ENCODE assay signal across 9 cellular contexts in the genomic region with DNA sequence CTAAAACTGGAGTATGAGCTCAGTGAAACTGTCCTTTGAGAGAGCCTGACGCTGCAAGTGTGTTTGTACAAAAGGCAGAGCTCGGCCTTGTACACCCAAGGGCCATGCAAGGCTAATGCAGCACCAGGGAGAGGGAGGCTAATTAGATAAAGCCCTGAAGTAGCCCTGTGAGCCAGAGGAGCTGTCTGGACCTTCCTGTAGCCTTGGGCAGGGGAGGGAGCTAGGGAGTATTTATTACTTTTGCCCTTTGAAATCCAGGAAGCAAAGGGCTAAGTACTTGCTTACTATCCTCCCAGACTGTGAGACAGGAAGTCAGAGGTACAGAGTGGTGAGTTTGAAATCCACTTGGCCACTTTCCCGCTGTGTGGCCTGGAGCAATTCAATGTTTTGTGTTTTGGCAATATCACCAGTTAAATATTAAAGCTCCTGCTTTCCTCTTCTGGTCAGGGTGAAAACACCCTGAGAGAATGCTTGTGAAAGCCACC. TPM values are rescaled to one million over a fixed set of nuclear protein-coding genes. Genes with fewer than 3 reads are reported as not detected.
DNase-seq lines count a peak whose midpoint lies in the region; ATAC-seq and TF ChIP-seq lines count a peak whose summit lies in the region.
"Had no signal": no experiment of that assay in that cellular context is flagged by ENCODE, and none has a peak within 500 bp of the region (broad histone marks: within the 10 kb centered on the region; RNA-seq: fewer than 3 reads in every experiment).

No MANE protein-coding gene starts in this region.

- peak overlapping the region in 2 of 12 donors; percentile 6 to 32 for H3K4me3 ChIP-seq in heart left ventricle
- peak overlapping the region in 1 of 4 donors; percentile 1 for H3K4me3 ChIP-seq in sigmoid colon

- H3K27me3 Mint-ChIP-seq in activated naive CD8-positive, alpha-beta T cell treated with anti-CD3 and anti-CD28 coated beads, Interleukin-2, amount 10 ng/mL, durations not matched to agents 7 days and 5 days = no peaks in the 10 kb centered on the region

- WGBS in heart left ventricle, 4 donors = 0 to 10% (median 3%) methylated on average over 3 of the region's 3 CpGs
- 1 to 25% methylated on average over 3 of the region's 3 CpGs for WGBS in sigmoid colon, 2 donors

- no peaks in the 10 kb centered on the region for H3K9me3 ChIP-seq in heart left ventricle
- no peaks in the 10 kb centered on the region for H3K9me3 ChIP-seq in sigmoid colon

- peaks cover 35% of the 10 kb centered on the region for H3K4me1 Mint-ChIP-seq in activated naive CD8-positive, alpha-beta T cell treated with anti-CD3 and anti-CD28 coated beads, Interleukin-2, amount 10 ng/mL, durations not matched to agents 7 days and 5 days

- ATAC-seq in activated naive CD8-positive, alpha-beta T cell treated with anti-CD3 and anti-CD28 coated beads, Interleukin-2, amount 10 ng/mL, durations not matched to agents 7 days and 5 days (ENCODE audit: low read depth) = peak; percentile 41
- peak; percentile 83 to 87 (median 85) for ATAC-seq in heart left ventricle

- H3K36me3 ChIP-seq in heart left ventricle = no peaks in the 10 kb centered on the region
- no peaks in the 10 kb centered on the region for H3K36me3 ChIP-seq in sigmoid colon

- peak overlapping the region; percentile 90 to 100 (median 96) for H3K27ac ChIP-seq in heart left ventricle
- peak overlapping the region; percentile 87 to 98 (median 96) for H3K27ac ChIP-seq in sigmoid colon

- no peak for TF ChIP-seq EP300 in sigmoid colon (IDR thresholded peaks at IDR 0.05)

- DNase-seq in NOMO-1 (lab: John Stamatoyannopoulos, UW; ENCODE audit: unreplicated experiment in 2 of 2) (peak; percentile 24 to 46), NOMO-1 treated with dmso at 0.1 percent for 144 hours (lab: John Stamatoyannopoulos, UW; ENCODE audit: unreplicated experiment) (no peak), HCEC 1CT (peak; percentile 88), LoVo (ENCODE audit: low spot score) (peak; percentile 88), heart left ventricle (peak in 4 of 5 donors; percentile 54 to 78 (median 68)), sigmoid colon (peak; percentile 90)
- peak; percentile 47 for DNase-seq in activated naive CD8-positive, alpha-beta T cell treated with anti-CD3 and anti-CD28 coated beads, Interleukin-2, amount 10 ng/mL, durations not matched to agents 7 days and 5 days
- DNase-seq in NK-92 treated with Interleukin-12 subunit alpha and Interleukin-12 subunit beta, amount 100 ng/mL, for 24 hours (lab: John Stamatoyannopoulos, UW) = no peak

- peak overlapping the region; percentile 97 for H3K27ac Mint-ChIP-seq in activated naive CD8-positive, alpha-beta T cell treated with anti-CD3 and anti-CD28 coated beads, Interleukin-2, amount 10 ng/mL, durations not matched to agents 7 days and 5 days

- H3K4me1 ChIP-seq in heart left ventricle = peaks cover 0 to 32% (median 21%) of the 10 kb centered on the region in 12 donors
- peaks cover 0 to 30% (median 29%) of the 10 kb centered on the region in 4 donors for H3K4me1 ChIP-seq in sigmoid colon

- TF ChIP-seq CTCF in heart left ventricle (IDR thresholded peaks at IDR 0.05) (peak in 1 of 12 donors; percentile 17), sigmoid colon (IDR thresholded peaks at IDR 0.05) (no peak)

- H3K27me3 ChIP-seq in heart left ventricle (no peaks in the 10 kb centered on the region), sigmoid colon (no peaks in the 10 kb centered on the region)

- peak overlapping the region; percentile 73 for H3K4me3 Mint-ChIP-seq in activated naive CD8-positive, alpha-beta T cell treated with anti-CD3 and anti-CD28 coated beads, Interleukin-2, amount 10 ng/mL, durations not matched to agents 7 days and 5 days

- TF ChIP-seq POLR2A in heart left ventricle (IDR thresholded peaks at IDR 0.05) = peak in 1 of 2 donors; percentile 9
- no peak for TF ChIP-seq POLR2A in sigmoid colon (IDR thresholded peaks at IDR 0.05)

- H3K9me3 Mint-ChIP-seq in activated naive CD8-positive, alpha-beta T cell treated with anti-CD3 and anti-CD28 coated beads, Interleukin-2, amount 10 ng/mL, durations not matched to agents 7 days and 5 days = no peaks in the 10 kb centered on the region

- POLR2A ChIA-PET in activated naive CD8-positive, alpha-beta T cell treated with anti-CD3 and anti-CD28 coated beads, Interleukin-2, amount 10 ng/mL, durations not matched to agents 7 days and 5 days (lab: Charles Lee) = interaction anchor here (1.0 to 3.9 kb wide), 5 partner anchors 10 to 250 kb away, joined by 3 to 221 read pairs (median 5); a partner anchor contains a TSS

- intact Hi-C loops in heart left ventricle (cut with DNase I) = loop anchor here in 2 of 10 donors (1.0 to 5.0 kb wide), 2 partner anchors 10 to 62 kb away; a partner anchor contains a TSS
- intact Hi-C loops in sigmoid colon (cut with DNase I) = loop anchor here (1.0 kb wide), 1 partner anchor 11 kb away; no protein-coding TSS in a partner anchor

- H3K36me3 Mint-ChIP-seq in activated naive CD8-positive, alpha-beta T cell treated with anti-CD3 and anti-CD28 coated beads, Interleukin-2, amount 10 ng/mL, durations not matched to agents 7 days and 5 days = no peaks in the 10 kb centered on the region

RNA-seq across cellular contexts. Expression of a gene that starts 10.2 kb away (rescaled TPM):
- 100 to 1,000 TPM; 824 to 837 TPM for total RNA-seq in activated naive CD8-positive, alpha-beta T cell treated with anti-CD3 and anti-CD28 coated beads, Interleukin-2, amount 10 ng/mL, durations not matched to agents 7 days and 5 days
- total RNA-seq in heart left ventricle = 100 to 1,000 TPM; 191 to 688 (median 322) TPM
- polyA plus RNA-seq in heart left ventricle = 100 to 1,000 TPM; 212 to 961 TPM
- total RNA-seq in sigmoid colon = 100 to 1,000 TPM; 326 to 507 (median 346) TPM
- 100 to 1,000 TPM; 503 to 668 (median 517) TPM for polyA plus RNA-seq in sigmoid colon

RNA-seq across cellular contexts. Expression of a gene that starts 27.9 kb away (rescaled TPM):
- total RNA-seq in activated naive CD8-positive, alpha-beta T cell treated with anti-CD3 and anti-CD28 coated beads, Interleukin-2, amount 10 ng/mL, durations not matched to agents 7 days and 5 days = not detected
- total RNA-seq in heart left ventricle (1 to 10 TPM in 2 of 9 donors, not detected in 7; 1.6 to 1.9 TPM), sigmoid colon (not detected)
- polyA plus RNA-seq in heart left ventricle (1 to 10 TPM in 1 of 2 donors, not detected in 1; 1.5 TPM), sigmoid colon (1 to 10 TPM in 2 of 3 donors, not detected in 1; 2.4 to 4.9 TPM)
- total RNA-seq: pulmonary artery endothelial cell had no signal

Comparison
In these comparisons a context has a peak if more than half of its experiments do, and no peak if none do; other contexts are left out.
1. DNase-seq: peak in NOMO-1 (2 of 2), HCEC 1CT (single experiment), LoVo (single experiment), activated naive CD8-positive, alpha-beta T cell treated with anti-CD3 and anti-CD28 coated beads, Interleukin-2, amount 10 ng/mL, durations not matched to agents 7 days and 5 days (single experiment), heart left ventricle (4 of 5) and sigmoid colon (single experiment); none in NOMO-1 treated with dmso at 0.1 percent for 144 hours (single experiment) and NK-92 treated with Interleukin-12 subunit alpha and Interleukin-12 subunit beta, amount 100 ng/mL, for 24 hours (single experiment).